Comparison of ENCODE assay signal across 11 cellular contexts in genomic region chr21:46551636-46552241, GRCh38. TPM values are rescaled to one million over a fixed set of nuclear protein-coding genes. Genes with fewer than 3 reads are reported as not detected.
DNase-seq lines count a peak whose midpoint lies in the region; ATAC-seq and TF ChIP-seq lines count a peak whose summit lies in the region.
"Had no signal": no experiment of that assay in that cellular context is flagged by ENCODE, and none has a peak within 500 bp of the region (broad histone marks: within the 10 kb centered on the region; RNA-seq: fewer than 3 reads in every experiment).

No MANE protein-coding gene starts in this region.

- peak; percentile 65 for DNase-seq in H7
- peak; percentile 82 for DNase-seq in activated CD8-positive, alpha-beta memory T cell treated with anti-CD3 and anti-CD28 coated beads for 24 hours
- DNase-seq in esophagus muscularis mucosa (ENCODE audit: extremely low spot score) = peak; percentile 92
- DNase-seq in stimulated activated CD4-positive, alpha-beta T cell treated with anti-CD3 and anti-CD28 coated beads, Interleukin-4, amount 100 ng/mL, for 24 hours = peak; percentile 35
- no peak for DNase-seq in neural progenitor cell (ENCODE audit: low spot score)
- no peak for DNase-seq in 8988T
- no peak for DNase-seq in esophagus squamous epithelium (lab: John Stamatoyannopoulos, UW)
- DNase-seq: GM23248, kidney glomerular epithelial cell had no signal

- no peak overlapping the region for H3K4me3 Mint-ChIP-seq in neural progenitor cell

- H3K27ac ChIP-seq in esophagus muscularis mucosa (replicated peaks in 1 of 4) (peak overlapping the region in 1 of 4 donors; percentile 21), neural progenitor cell (no peak overlapping the region), esophagus squamous epithelium (peak overlapping the region in 2 of 4 donors; percentile 36 to 71)
- H3K27ac ChIP-seq: GM23248 had no signal

- no peak overlapping the region for H3K4me2 ChIP-seq in neural progenitor cell

- no peaks in the 10 kb centered on the region for H3K4me1 Mint-ChIP-seq in neural progenitor cell

- H3K36me3 Mint-ChIP-seq in neural progenitor cell = peaks cover 40% of the 10 kb centered on the region

- no peak overlapping the region for H3K27ac Mint-ChIP-seq in neural progenitor cell

- H3K4me3 ChIP-seq in H7 (ENCODE audit: insufficient read depth, low read depth, low read length) (no peak overlapping the region), esophagus muscularis mucosa (peak overlapping the region in 1 of 4 donors; percentile 4), neural progenitor cell (no peak overlapping the region), esophagus squamous epithelium (peak overlapping the region in 1 of 4 donors; percentile 6)
- H3K4me3 ChIP-seq: GM23248 had no signal

- H3K4me1 ChIP-seq in esophagus muscularis mucosa (no peaks in the 10 kb centered on the region), neural progenitor cell (no peaks in the 10 kb centered on the region), esophagus squamous epithelium (no peaks in the 10 kb centered on the region)

- H3K27me3 Mint-ChIP-seq in neural progenitor cell (ENCODE audit: insufficient read depth, low read depth) = peaks cover 2% of the 10 kb centered on the region

- ATAC-seq in GM18502 (IDR thresholded peaks at IDR 0.05; ENCODE audit: poor library complexity, unreplicated experiment) = no peak

- no peaks in the 10 kb centered on the region for H4K20me1 ChIP-seq in neural progenitor cell (ENCODE audit: low read depth)

- H3F3A ChIP-seq in neural progenitor cell (ENCODE audit: low read depth) = no peaks in the 10 kb centered on the region

- WGBS in esophagus muscularis mucosa = 61% methylated on average over 15 of the region's 24 CpGs
- WGBS in esophagus squamous epithelium, 2 donors = 73 to 84% methylated on average over 17 to 20 of the region's 24 CpGs

- TF ChIP-seq POLR2A in esophagus muscularis mucosa (IDR thresholded peaks at IDR 0.05; ENCODE audit: low read depth) (no peak), esophagus squamous epithelium (IDR thresholded peaks at IDR 0.05) (no peak)

- H3K9me3 Mint-ChIP-seq in neural progenitor cell = peaks cover 2% of the 10 kb centered on the region

- H3K27me3 ChIP-seq in H7 (ENCODE audit: control insufficient read depth, insufficient read depth, low read length) (no peaks in the 10 kb centered on the region), esophagus muscularis mucosa (no peaks in the 10 kb centered on the region), neural progenitor cell (no peaks in the 10 kb centered on the region), esophagus squamous epithelium (no peaks in the 10 kb centered on the region)

- intact Hi-C loops in esophagus muscularis mucosa (cut with DNase I) = no loop called here
- intact Hi-C loops in esophagus squamous epithelium (cut with DNase I) = no loop called here

- TF ChIP-seq EP300 in esophagus muscularis mucosa (IDR thresholded peaks at IDR 0.05) = no peak

- H3K79me2 ChIP-seq in neural progenitor cell (ENCODE audit: low read depth) = no peaks in the 10 kb centered on the region

- H3K36me3 ChIP-seq in H7 (replicated peaks; ENCODE audit: control insufficient read depth, insufficient read depth, low read length) (peaks cover 7% of the 10 kb centered on the region), esophagus muscularis mucosa (peaks cover 49 to 96% (median 88%) of the 10 kb centered on the region in 4 donors), neural progenitor cell (peaks cover 4% of the 10 kb centered on the region), esophagus squamous epithelium (peaks cover 23 to 99% (median 41%) of the 10 kb centered on the region in 3 donors)

- H2AFZ ChIP-seq in neural progenitor cell (replicated peaks) = no peak overlapping the region
- H2AFZ ChIP-seq: GM23248 had no signal

- no peak for TF ChIP-seq CTCF in esophagus muscularis mucosa (IDR thresholded peaks at IDR 0.05)
- no peak for TF ChIP-seq CTCF in neural progenitor cell (IDR thresholded peaks at IDR 0.05)
- no peak for TF ChIP-seq CTCF in esophagus squamous epithelium (IDR thresholded peaks at IDR 0.05)

- H3K9ac ChIP-seq in neural progenitor cell = no peak overlapping the region
- H3K9ac ChIP-seq: GM23248 had no signal

- H3K9me3 ChIP-seq in esophagus muscularis mucosa (no peaks in the 10 kb centered on the region), neural progenitor cell (ENCODE audit: low read depth) (no peaks in the 10 kb centered on the region), esophagus squamous epithelium (no peaks in the 10 kb centered on the region)

RNA-seq across cellular contexts. Expression of gene S100B, which starts 53.1 kb away (rescaled TPM):
- total RNA-seq in H7 (2014; rRNA removed; shearing (Covaris generic)) = 0.10 TPM in 1 of 2 replicates, not detected in the other
- total RNA-seq in esophagus muscularis mucosa = 10 to 100 TPM; 16.0 to 38.2 (median 30.7) TPM
- 0.60 and 1.0 TPM in 2 replicates for total RNA-seq in neural progenitor cell (ENCODE audit: low replicate concordance)
- 10 to 100 TPM in 1 of 4 donors, 1 to 10 TPM in 1, under 1 TPM in 1, not detected in 1; 0.57 to 14.7 (median 8.2) TPM for total RNA-seq in esophagus squamous epithelium
- total RNA-seq: dermis blood vessel endothelial cell, GM23248 had no signal

Comparison
In these comparisons a context has a peak if more than half of its experiments do, and no peak if none do; other contexts are left out.
1. DNase-seq: peak in H7 (single experiment), activated CD8-positive, alpha-beta memory T cell treated with anti-CD3 and anti-CD28 coated beads for 24 hours (single experiment), esophagus muscularis mucosa (single experiment) and stimulated activated CD4-positive, alpha-beta T cell treated with anti-CD3 and anti-CD28 coated beads, Interleukin-4, amount 100 ng/mL, for 24 hours (single experiment); none in neural progenitor cell (single experiment), 8988T (single experiment) and esophagus squamous epithelium (single experiment).